26 cellular contexts compared by ENCODE assay signal in genomic region chr4:73487233-73487632, GRCh38. TPM values are rescaled to one million over a fixed set of nuclear protein-coding genes. Genes with fewer than 3 reads are reported as not detected.
"Had no signal": no experiment of that assay in that cellular context is flagged by ENCODE, and none has a peak within 500 bp of the region (broad histone marks: within the 10 kb centered on the region; RNA-seq: fewer than 3 reads in every experiment).

No MANE protein-coding gene starts in this region.

- H3K4me3 ChIP-seq: esophagus muscularis mucosa, heart left ventricle, left lung, lower lobe of right lung, right atrium auricular region, smooth muscle cell, vagina had no signal

- ATAC-seq: activated CD8-positive, alpha-beta T cell treated with anti-CD3 and anti-CD28 coated beads for 36 hours; activated naive CD8-positive, alpha-beta T cell treated with anti-CD3 and anti-CD28 coated beads, Interleukin-2, amount 50 U/mL, for 24 hours; activated T-cell treated with anti-CD3 and anti-CD28 coated beads, Interleukin-2, amount 50 U/mL, for 4 hours; activated T-helper 17 cell treated with anti-CD3 and anti-CD28 coated beads, Interleukin-2, amount 50 U/mL, for 72 hours; foreskin keratinocyte; heart left ventricle; left lung; lower lobe of right lung; natural killer cell; stimulated activated memory B cell treated with anti-CD40 and anti-IgM and Interleukin-4, amounts not matched to agents 10 μg/mL and 1 μg/mL and 100 μg/mL, for 72 hours; stimulated activated naive CD8-positive, alpha-beta T cell treated with anti-CD3 and anti-CD28 coated beads, Interleukin-15, amount 100 ng/mL, for 72 hours had no signal

- H3K4me1 ChIP-seq: esophagus muscularis mucosa, foreskin keratinocyte, heart left ventricle, left lung, lower lobe of right lung, right atrium auricular region, vagina had no signal

- H3K4me2 ChIP-seq: smooth muscle cell had no signal

- DNase-seq: activated B cell treated with CpG ODN at 0.5 μM for 24 hours; activated CD4-positive, alpha-beta T cell treated with anti-CD3 and anti-CD28 coated beads, Interleukin-2, amount 50 U/mL, for 1 hour; activated CD8-positive, alpha-beta T cell treated with anti-CD3 and anti-CD28 coated beads for 36 hours; activated naive CD8-positive, alpha-beta T cell treated with anti-CD3 and anti-CD28 coated beads, Interleukin-2, amount 50 U/mL, for 24 hours; activated T-cell treated with anti-CD3 and anti-CD28 coated beads, Interleukin-2, amount 50 U/mL, for 4 hours; amygdala; caudate nucleus; cortex of kidney; foreskin keratinocyte; heart left ventricle; kidney glomerular epithelial cell; left lung; lower lobe of right lung; mesenchymal stem cell; natural killer cell; stimulated activated CD4-positive, alpha-beta T cell treated with anti-CD3 and anti-CD28 coated beads, Interleukin-1b, Interleukin-23, amount 100 ng/mL, for 48 hours; stimulated activated CD4-positive, alpha-beta T cell treated with anti-CD3 and anti-CD28 coated beads, Interleukin-4, amount 100 ng/mL, for 4 hours; stimulated activated CD8-positive, alpha-beta memory T cell treated with anti-CD3 and anti-CD28 coated beads, Interleukin-4, amount 100 ng/mL, for 48 hours; stimulated activated naive CD8-positive, alpha-beta T cell treated with anti-CD3 and anti-CD28 coated beads, Interleukin-15, amount 100 ng/mL, for 72 hours; substantia nigra had no signal

- H3K36me3 ChIP-seq: esophagus muscularis mucosa, heart left ventricle, left lung, lower lobe of right lung, right atrium auricular region, vagina had no signal

- H3K27me3 ChIP-seq: esophagus muscularis mucosa, heart left ventricle, left lung, right atrium auricular region, vagina had no signal

- H3K27ac ChIP-seq: esophagus muscularis mucosa, foreskin keratinocyte, heart left ventricle, left lung, lower lobe of right lung, right atrium auricular region, vagina had no signal

RNA-seq across cellular contexts. Expression of gene AFM, which starts 5.7 kb away (rescaled TPM):
- polyA plus RNA-seq: heart left ventricle, smooth muscle cell had no signal

RNA-seq across cellular contexts. Expression of gene AFP, which starts 51.2 kb away (rescaled TPM):
- polyA plus RNA-seq: heart left ventricle had no signal
